Comparison of ENCODE assay signal across 17 cellular contexts in genomic region chr3:158165730-158166129, GRCh38. TPM values are rescaled to one million over a fixed set of nuclear protein-coding genes. Genes with fewer than 3 reads are reported as not detected.
"Had no signal": no experiment of that assay in that cellular context is flagged by ENCODE, and none has a peak within 500 bp of the region (broad histone marks: within the 10 kb centered on the region; RNA-seq: fewer than 3 reads in every experiment).

No MANE protein-coding gene starts in this region.

- H3K27me3 ChIP-seq: pancreas, upper lobe of left lung had no signal

- H3K36me3 ChIP-seq: lower lobe of right lung, pancreas, upper lobe of left lung had no signal

- H3K9me3 ChIP-seq: lower lobe of right lung, pancreas, upper lobe of left lung had no signal

- DNase-seq: activated CD4-positive, alpha-beta memory T cell treated with anti-CD3 and anti-CD28 coated beads, Interleukin-2, amount 10 ng/mL, durations not matched to agents 7 days and 5 days; activated gamma-delta T cell; activated naive CD8-positive, alpha-beta T cell treated with anti-CD3 and anti-CD28 coated beads for 36 hours; activated T-cell treated with anti-CD3 and anti-CD28 coated beads, Interleukin-2, amount 50 U/mL, for 48 hours; anterior cingulate cortex; effector CD8-positive, alpha-beta T cell; hypothalamus; left cardiac atrium; lower lobe of right lung; midbrain; pancreas; stimulated activated CD4-positive, alpha-beta T cell treated with anti-CD3 and anti-CD28 coated beads, Interleukin-15, amount 100 ng/mL, for 24 hours; stimulated activated CD4-positive, alpha-beta T cell treated with anti-CD3 and anti-CD28 coated beads, Interleukin-4, amount 100 ng/mL, for 24 hours; upper lobe of left lung had no signal

- H3K4me3 ChIP-seq: lower lobe of right lung, pancreas, upper lobe of left lung had no signal

- H3K4me1 ChIP-seq: lower lobe of right lung had no signal

- H3K27ac ChIP-seq: lower lobe of right lung, pancreas, upper lobe of left lung had no signal

RNA-seq across cellular contexts. Expression of gene SHOX2, which starts 59.5 kb away (rescaled TPM):
- total RNA-seq: activated CD4-positive, alpha-beta memory T cell treated with anti-CD3 and anti-CD28 coated beads, Interleukin-2, amount 10 ng/mL, durations not matched to agents 7 days and 5 days; activated naive CD8-positive, alpha-beta T cell treated with anti-CD3 and anti-CD28 coated beads for 36 hours; bronchial epithelial cell; glomerular endothelial cell; temporal lobe had no signal
